ENCODE assay signal across 1 cellular context in genomic region chr6:11772109-11772830, GRCh38.
TF ChIP-seq lines count a peak whose summit lies in the region.

No MANE protein-coding gene starts in this region.

TF ChIP-seq in HCT116, 20 proteins besides CTCF, POLR2A, EP300 and RAD21 (continued from another document):
- no peak for TF ChIP-seq EZH2 (IDR thresholded peaks at IDR 0.05)
- TF ChIP-seq EZH2phosphoT487 (IDR thresholded peaks at IDR 0.05; ENCODE audit: borderline replicate concordance): no peak
